4 cellular contexts compared by ENCODE assay signal in the genomic region with DNA sequence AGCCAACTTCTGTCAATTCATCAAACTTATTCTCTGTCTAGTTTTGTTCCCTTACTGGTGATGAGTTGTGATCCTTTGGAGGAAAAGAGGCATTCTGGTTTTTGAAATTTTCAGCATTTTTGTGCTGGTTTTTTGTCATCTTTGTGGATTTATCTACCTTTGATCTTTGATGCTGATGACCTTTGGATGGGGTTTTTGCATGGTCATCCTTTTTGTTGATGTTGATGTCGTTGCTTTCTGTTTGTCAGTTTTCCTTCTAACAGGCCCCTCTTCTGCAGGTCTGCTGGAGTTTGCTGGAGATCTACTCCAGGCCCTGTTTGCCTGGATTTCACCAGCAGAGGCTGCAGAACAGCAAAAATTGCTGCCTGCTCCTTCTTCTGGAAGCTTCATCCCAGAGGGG.
A peak's percentile ranks its signal among the peaks of the same experiment; 100 is the strongest.
DNase-seq lines count a peak whose midpoint lies in the region; ATAC-seq, FAIRE-seq and TF ChIP-seq lines count a peak whose summit lies in the region.
"Not testable (repeated sequence)": the region's sequence is repeated elsewhere in the genome, so short reads cannot be mapped to it uniquely, and the experiment has no call there.

No MANE protein-coding gene starts in this region.

- H3K79me2 ChIP-seq in K562 (ENCODE audit: control insufficient read depth, insufficient read depth, low read length); HepG2 (ENCODE audit: insufficient read depth, low read length); trophoblast cell (ENCODE audit: control insufficient read depth, insufficient read depth, low read length, poor library complexity): not testable (repeated sequence)

- not testable (repeated sequence) for H3K14ac ChIP-seq in trophoblast cell (ENCODE audit: low read length)

- not testable (repeated sequence) for H3K79me1 ChIP-seq in trophoblast cell (ENCODE audit: low read length)

- H3K36me3 ChIP-seq in K562 (ENCODE audit: control insufficient read depth, insufficient read depth, low read length); HepG2 (replicated peaks in 1 of 2; ENCODE audit: control insufficient read depth in 1 of 2, insufficient read depth in 2 of 2, low read length in 2 of 2); trophoblast cell (ENCODE audit: control insufficient read depth in 1 of 2, insufficient read depth in 2 of 2, low read length in 2 of 2): not testable (repeated sequence)

- H2BK120ac ChIP-seq in trophoblast cell (ENCODE audit: insufficient read depth, low read length, poor library complexity), result not testable (repeated sequence)

- H2AK5ac ChIP-seq in trophoblast cell (ENCODE audit: low read length), result not testable (repeated sequence)

- not testable (repeated sequence) for H3K27ac ChIP-seq in A549; K562 (ENCODE audit: extremely low read depth, low read depth, low read length); HepG2 (ENCODE audit: extremely low read length, insufficient read depth, low read length)
- H3K27ac ChIP-seq in trophoblast cell (ENCODE audit: low read depth, low read length), result peak overlapping the region; percentile 36

- not testable (repeated sequence) for TF ChIP-seq CTCF in A549 (IDR thresholded peaks at IDR 0.05); K562 (IDR thresholded peaks at IDR 0.05 in 2 of 3, conservative IDR thresholded peaks at IDR 0.05 in 1 of 3; ENCODE audit: insufficient read depth in 2 of 3, low read depth in 1 of 3, low read length in 3 of 3); HepG2 (CRISPR knock-in tag; IDR thresholded peaks at IDR 0.05)

- H4K20me1 ChIP-seq in K562 (replicated peaks; ENCODE audit: control insufficient read depth, insufficient read depth, low read length); HepG2 (ENCODE audit: insufficient read depth, low read length): not testable (repeated sequence)

- H3K4me1 ChIP-seq in A549; K562 (replicated peaks in 1 of 2; ENCODE audit: control insufficient read depth in 2 of 2, insufficient read depth in 2 of 2, low read length in 2 of 2); HepG2 (ENCODE audit: insufficient read depth, low read length); trophoblast cell (ENCODE audit: control insufficient read depth in 1 of 2, insufficient read depth in 2 of 2, low read length in 2 of 2): not testable (repeated sequence)

- not testable (repeated sequence) for TF ChIP-seq POLR2A in A549 (IDR thresholded peaks at IDR 0.05; ENCODE audit: low read length); K562 (conservative IDR thresholded peaks at IDR 0.05); HepG2 (IDR thresholded peaks at IDR 0.05; ENCODE audit: insufficient read depth in 1 of 2, low read depth in 2 of 2, low read length in 2 of 2)

- not testable (repeated sequence) for H3K27me3 ChIP-seq in K562 (ENCODE audit: control insufficient read depth in 2 of 2, insufficient read depth in 2 of 2, low read length in 2 of 2); HepG2 (ENCODE audit: control insufficient read depth in 1 of 2, insufficient read depth in 2 of 2, low read length in 2 of 2); trophoblast cell (ENCODE audit: insufficient read depth, low read length)

- not testable (repeated sequence) for H2BK5ac ChIP-seq in trophoblast cell (ENCODE audit: low read depth, low read length, poor library complexity)

- not testable (repeated sequence) for H2AFZ ChIP-seq in K562 (ENCODE audit: low read depth, low read length); HepG2 (ENCODE audit: low read length); trophoblast cell (ENCODE audit: insufficient read depth, low read length, poor library complexity)

- intact Hi-C loops in K562 (cut with micrococcal nuclease); HepG2 (cut with micrococcal nuclease; ENCODE audit: unreplicated experiment): not testable (repeated sequence)

- TF ChIP-seq RAD21 in A549 (conservative IDR thresholded peaks at IDR 0.05 in 1 of 2, IDR thresholded peaks at IDR 0.05 in 1 of 2); K562 (CRISPR knock-in tag; conservative IDR thresholded peaks at IDR 0.05 in 1 of 2, IDR thresholded peaks at IDR 0.05 in 1 of 2); HepG2 (CRISPR knock-in tag; IDR thresholded peaks at IDR 0.05): not testable (repeated sequence)

- BruUV-seq in K562 (replicated peaks; lab: Mats Ljungman, UMichigan); HepG2 (replicated peaks; lab: Mats Ljungman, UMichigan): not testable (repeated sequence)

- TF ChIP-seq EP300 in A549 (IDR thresholded peaks at IDR 0.05); K562 (IDR thresholded peaks at IDR 0.05; ENCODE audit: low read length); HepG2 (IDR thresholded peaks at IDR 0.05; ENCODE audit: low read depth in 2 of 2, low read length in 2 of 2); HepG2 (CRISPR knock-in tag; IDR thresholded peaks at IDR 0.05; ENCODE audit: borderline replicate concordance): not testable (repeated sequence)

- not testable (repeated sequence) for DNase-seq in A549 (ENCODE audit: low read depth in 1 of 2, low spot score in 1 of 2); K562 (ENCODE audit: extremely low read depth in 1 of 4, low spot score in 3 of 4); HepG2 (ENCODE audit: low spot score); trophoblast cell

- not testable (repeated sequence) for H4K8ac ChIP-seq in trophoblast cell (ENCODE audit: low read depth, low read length)

- POLR2A ChIA-PET in A549 (lab: Yijun Ruan, JAX); K562 (lab: Yijun Ruan, JAX); HepG2 (lab: Yijun Ruan, JAX): not testable (repeated sequence)

- not testable (repeated sequence) for FAIRE-seq in A549 (lab: Jason Lieb, UNC); K562 (lab: Jason Lieb, UNC); HepG2 (lab: Jason Lieb, UNC)

- H4K12ac ChIP-seq in trophoblast cell (ENCODE audit: low read depth, low read length), result not testable (repeated sequence)

- 0% methylated on average over 1 of the region's 1 CpG for WGBS in A549 (ENCODE audit: missing lambda C conversion rate)
- WGBS in K562 (ENCODE audit: insufficient coverage, low coverage, missing lambda C conversion rate), result 0% methylated on average over 1 of the region's 1 CpG
- WGBS in HepG2 (ENCODE audit: low lambda C conversion rate), result 6% methylated on average over 1 of the region's 1 CpG
- WGBS in trophoblast cell (ENCODE audit: extremely low coverage, insufficient coverage, insufficient read length), result no CpG with 5 or more reads among the region's 1 CpG

- H3K9me3 ChIP-seq in A549; K562 (replicated peaks; ENCODE audit: control insufficient read depth, insufficient read depth, low read depth, low read length); HepG2 (ENCODE audit: low read length); trophoblast cell (ENCODE audit: insufficient read depth, low read depth, low read length): not testable (repeated sequence)

- in situ Hi-C loops in K562 (cut with MboI); HepG2 (cut with HindIII; ENCODE audit: extremely low pct_ligation_motif_present, low pct_unique_long_range_greater_than_20kb): not testable (repeated sequence)

- H3K9me1 ChIP-seq in K562 (ENCODE audit: control insufficient read depth, insufficient read depth, low read length), result not testable (repeated sequence)

- H3K4me3 ChIP-seq in A549; K562; HepG2 (replicated peaks in 1 of 3; ENCODE audit: insufficient read depth in 1 of 3, low read depth in 2 of 3, low read length in 3 of 3); trophoblast cell (ENCODE audit: low read depth, low read length): not testable (repeated sequence)

- not testable (repeated sequence) for H3K18ac ChIP-seq in trophoblast cell (ENCODE audit: low read length)

- H4K91ac ChIP-seq in trophoblast cell (ENCODE audit: low read depth, low read length), result peak overlapping the region; percentile 42

- not testable (repeated sequence) for H3K23ac ChIP-seq in trophoblast cell (ENCODE audit: low read length)

- CTCF ChIA-PET in A549 (lab: Yijun Ruan, JAX); K562 (lab: Yijun Ruan, JAX; ENCODE audit: low intra/inter-chr PET ratio); HepG2 (lab: Yijun Ruan, JAX; ENCODE audit: low intra/inter-chr PET ratio, low total read pairs): not testable (repeated sequence)

- not testable (repeated sequence) for H3K4ac ChIP-seq in trophoblast cell (ENCODE audit: low read depth, low read length)

- ATAC-seq in A549, K562, HepG2: not testable (repeated sequence)

- not testable (repeated sequence) for H3K9ac ChIP-seq in K562 (ENCODE audit: insufficient read depth in 1 of 2, low read depth in 2 of 2, low read length in 2 of 2); HepG2 (ENCODE audit: insufficient read depth, low read depth, low read length); trophoblast cell (ENCODE audit: low read length)

- not testable (repeated sequence) for H3K4me2 ChIP-seq in A549; K562 (ENCODE audit: insufficient read depth, low read length); HepG2 (ENCODE audit: low read depth, low read length); trophoblast cell (ENCODE audit: low read length)

- H2BK12ac ChIP-seq in trophoblast cell (ENCODE audit: low read length), result not testable (repeated sequence)

TF ChIP-seq in A549, 52 proteins besides CTCF, POLR2A, EP300 and RAD21:
- TF ChIP-seq MAFK (IDR thresholded peaks at IDR 0.05; ENCODE audit: partially characterized antibody), result peak; percentile 38

TF ChIP-seq in K562, 482 proteins besides CTCF, POLR2A, EP300 and RAD21:
- 0 out of 2 replicates have a peak, but pooled peaks have one; percentile 5 for TF ChIP-seq C11orf30 (IDR thresholded peaks at IDR 0.05; ENCODE audit: low read depth)

TF ChIP-seq in HepG2, 621 proteins besides CTCF, POLR2A, EP300 and RAD21:
- TF ChIP-seq MAFF (IDR thresholded peaks at IDR 0.05; ENCODE audit: low read depth, low read length), result peak; percentile 48
- TF ChIP-seq MAFK (conservative IDR thresholded peaks at IDR 0.05 in 1 of 2, IDR thresholded peaks at IDR 0.05 in 1 of 2; ENCODE audit: low read length in 2 of 2), result peak; percentile 53 to 67
